Comparison of ENCODE assay signal across 2 cellular contexts in the genomic region with DNA sequence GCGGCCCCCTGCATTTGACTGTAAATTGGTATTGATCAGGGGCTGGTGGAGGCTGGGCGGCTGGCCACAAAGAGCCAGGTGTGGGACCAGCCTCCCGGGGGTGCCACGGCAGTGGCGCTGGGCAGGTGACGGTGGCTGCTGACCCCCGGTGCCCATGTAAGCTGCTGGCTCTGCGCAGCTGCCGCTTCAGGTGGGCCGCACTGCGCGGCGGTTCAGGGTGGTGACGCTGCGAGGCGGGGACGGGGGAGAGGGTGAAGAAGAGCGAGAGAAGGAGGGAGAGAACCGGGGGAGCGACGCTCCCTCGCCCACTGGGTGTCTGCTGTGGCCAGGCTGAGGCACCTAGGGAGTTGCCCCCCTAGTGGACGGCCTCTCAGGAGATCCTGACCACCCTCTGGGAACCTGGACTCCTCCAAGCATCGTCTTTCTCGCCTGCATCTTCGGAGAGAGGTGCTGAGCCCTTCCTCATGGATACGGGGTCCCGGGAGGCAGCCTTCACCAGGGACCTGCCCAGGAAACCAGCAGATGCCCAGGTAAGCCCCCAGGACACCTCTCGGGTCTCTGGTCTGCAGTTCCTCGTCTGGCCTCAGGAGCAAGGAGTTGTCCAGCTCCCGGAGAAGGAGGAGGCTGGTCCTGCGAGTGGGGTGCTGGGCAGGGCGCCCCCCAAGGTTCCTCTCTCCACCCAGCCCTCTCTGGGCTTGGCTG.
A peak's percentile ranks its signal among the peaks of the same experiment; 100 is the strongest.
TF ChIP-seq lines count a peak whose summit lies in the region.

No MANE protein-coding gene starts in this region.

TF ChIP-seq in K562, 482 proteins besides CTCF, POLR2A, EP300 and RAD21:
- TF ChIP-seq IFI16 (CRISPR knock-in tag; IDR thresholded peaks at IDR 0.05) (no peak), CBFB (CRISPR knock-in tag; IDR thresholded peaks at IDR 0.05) (0 out of 2 replicates have a peak, but pooled peaks have one; percentile 21)

TF ChIP-seq in GM23338, 12 proteins besides CTCF, POLR2A, EP300 and RAD21:
- TF ChIP-seq EZH2phosphoT487 (IDR thresholded peaks at IDR 0.05; ENCODE audit: unreplicated experiment), result no peak
- no peak for TF ChIP-seq POLR2AphosphoS5 (IDR thresholded peaks at IDR 0.05; ENCODE audit: low read depth)
- TF ChIP-seq NANOG (IDR thresholded peaks at IDR 0.05; ENCODE audit: borderline replicate concordance), result no peak
- no peak for TF ChIP-seq JUNB (IDR thresholded peaks at IDR 0.05; ENCODE audit: unreplicated experiment)
- TF ChIP-seq, protein P1, sequence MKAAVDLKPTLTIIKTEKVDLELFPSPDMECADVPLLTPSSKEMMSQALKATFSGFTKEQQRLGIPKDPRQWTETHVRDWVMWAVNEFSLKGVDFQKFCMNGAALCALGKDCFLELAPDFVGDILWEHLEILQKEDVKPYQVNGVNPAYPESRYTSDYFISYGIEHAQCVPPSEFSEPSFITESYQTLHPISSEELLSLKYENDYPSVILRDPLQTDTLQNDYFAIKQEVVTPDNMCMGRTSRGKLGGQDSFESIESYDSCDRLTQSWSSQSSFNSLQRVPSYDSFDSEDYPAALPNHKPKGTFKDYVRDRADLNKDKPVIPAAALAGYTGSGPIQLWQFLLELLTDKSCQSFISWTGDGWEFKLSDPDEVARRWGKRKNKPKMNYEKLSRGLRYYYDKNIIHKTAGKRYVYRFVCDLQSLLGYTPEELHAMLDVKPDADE (IDR thresholded peaks at IDR 0.05), result no peak
- TF ChIP-seq REST (IDR thresholded peaks at IDR 0.05; ENCODE audit: unreplicated experiment), result no peak
- TF ChIP-seq, protein P2, sequence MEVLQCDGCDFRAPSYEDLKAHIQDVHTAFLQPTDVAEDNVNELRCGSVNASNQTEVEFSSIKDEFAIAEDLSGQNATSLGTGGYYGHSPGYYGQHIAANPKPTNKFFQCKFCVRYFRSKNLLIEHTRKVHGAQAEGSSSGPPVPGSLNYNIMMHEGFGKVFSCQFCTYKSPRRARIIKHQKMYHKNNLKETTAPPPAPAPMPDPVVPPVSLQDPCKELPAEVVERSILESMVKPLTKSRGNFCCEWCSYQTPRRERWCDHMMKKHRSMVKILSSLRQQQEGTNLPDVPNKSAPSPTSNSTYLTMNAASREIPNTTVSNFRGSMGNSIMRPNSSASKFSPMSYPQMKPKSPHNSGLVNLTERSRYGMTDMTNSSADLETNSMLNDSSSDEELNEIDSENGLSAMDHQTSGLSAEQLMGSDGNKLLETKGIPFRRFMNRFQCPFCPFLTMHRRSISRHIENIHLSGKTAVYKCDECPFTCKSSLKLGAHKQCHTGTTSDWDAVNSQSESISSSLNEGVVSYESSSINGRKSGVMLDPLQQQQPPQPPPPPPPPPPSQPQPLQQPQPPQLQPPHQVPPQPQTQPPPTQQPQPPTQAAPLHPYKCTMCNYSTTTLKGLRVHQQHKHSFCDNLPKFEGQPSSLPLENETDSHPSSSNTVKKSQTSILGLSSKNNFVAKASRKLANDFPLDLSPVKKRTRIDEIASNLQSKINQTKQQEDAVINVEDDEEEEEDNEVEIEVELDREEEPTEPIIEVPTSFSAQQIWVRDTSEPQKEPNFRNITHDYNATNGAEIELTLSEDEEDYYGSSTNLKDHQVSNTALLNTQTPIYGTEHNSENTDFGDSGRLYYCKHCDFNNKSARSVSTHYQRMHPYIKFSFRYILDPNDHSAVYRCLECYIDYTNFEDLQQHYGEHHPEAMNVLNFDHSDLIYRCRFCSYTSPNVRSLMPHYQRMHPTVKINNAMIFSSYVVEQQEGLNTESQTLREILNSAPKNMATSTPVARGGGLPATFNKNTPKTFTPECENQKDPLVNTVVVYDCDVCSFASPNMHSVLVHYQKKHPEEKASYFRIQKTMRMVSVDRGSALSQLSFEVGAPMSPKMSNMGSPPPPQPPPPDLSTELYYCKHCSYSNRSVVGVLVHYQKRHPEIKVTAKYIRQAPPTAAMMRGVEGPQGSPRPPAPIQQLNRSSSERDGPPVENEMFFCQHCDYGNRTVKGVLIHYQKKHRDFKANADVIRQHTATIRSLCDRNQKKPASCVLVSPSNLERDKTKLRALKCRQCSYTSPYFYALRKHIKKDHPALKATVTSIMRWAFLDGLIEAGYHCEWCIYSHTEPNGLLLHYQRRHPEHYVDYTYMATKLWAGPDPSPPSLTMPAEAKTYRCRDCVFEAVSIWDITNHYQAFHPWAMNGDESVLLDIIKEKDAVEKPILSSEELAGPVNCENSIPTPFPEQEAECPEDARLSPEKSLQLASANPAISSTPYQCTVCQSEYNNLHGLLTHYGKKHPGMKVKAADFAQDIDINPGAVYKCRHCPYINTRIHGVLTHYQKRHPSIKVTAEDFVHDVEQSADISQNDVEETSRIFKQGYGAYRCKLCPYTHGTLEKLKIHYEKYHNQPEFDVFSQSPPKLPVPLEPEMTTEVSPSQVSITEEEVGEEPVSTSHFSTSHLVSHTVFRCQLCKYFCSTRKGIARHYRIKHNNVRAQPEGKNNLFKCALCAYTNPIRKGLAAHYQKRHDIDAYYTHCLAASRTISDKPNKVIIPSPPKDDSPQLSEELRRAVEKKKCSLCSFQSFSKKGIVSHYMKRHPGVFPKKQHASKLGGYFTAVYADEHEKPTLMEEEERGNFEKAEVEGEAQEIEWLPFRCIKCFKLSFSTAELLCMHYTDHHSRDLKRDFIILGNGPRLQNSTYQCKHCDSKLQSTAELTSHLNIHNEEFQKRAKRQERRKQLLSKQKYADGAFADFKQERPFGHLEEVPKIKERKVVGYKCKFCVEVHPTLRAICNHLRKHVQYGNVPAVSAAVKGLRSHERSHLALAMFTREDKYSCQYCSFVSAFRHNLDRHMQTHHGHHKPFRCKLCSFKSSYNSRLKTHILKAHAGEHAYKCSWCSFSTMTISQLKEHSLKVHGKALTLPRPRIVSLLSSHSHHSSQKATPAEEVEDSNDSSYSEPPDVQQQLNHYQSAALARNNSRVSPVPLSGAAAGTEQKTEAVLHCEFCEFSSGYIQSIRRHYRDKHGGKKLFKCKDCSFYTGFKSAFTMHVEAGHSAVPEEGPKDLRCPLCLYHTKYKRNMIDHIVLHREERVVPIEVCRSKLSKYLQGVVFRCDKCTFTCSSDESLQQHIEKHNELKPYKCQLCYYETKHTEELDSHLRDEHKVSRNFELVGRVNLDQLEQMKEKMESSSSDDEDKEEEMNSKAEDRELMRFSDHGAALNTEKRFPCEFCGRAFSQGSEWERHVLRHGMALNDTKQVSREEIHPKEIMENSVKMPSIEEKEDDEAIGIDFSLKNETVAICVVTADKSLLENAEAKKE (CRISPR knock-in tag; IDR thresholded peaks at IDR 0.05), result no peak
- no peak for TF ChIP-seq STAT1 (IDR thresholded peaks at IDR 0.05; ENCODE audit: unreplicated experiment)
- no peak for TF ChIP-seq EZH2 (IDR thresholded peaks at IDR 0.05; ENCODE audit: low read depth, unreplicated experiment)
- no peak for TF ChIP-seq ZNF114 (CRISPR knock-in tag; IDR thresholded peaks at IDR 0.05)
- no peak for TF ChIP-seq CREB1 (CRISPR knock-in tag; IDR thresholded peaks at IDR 0.05; ENCODE audit: low read depth)
- no peak for TF ChIP-seq ZNF331 (CRISPR knock-in tag; IDR thresholded peaks at IDR 0.05; ENCODE audit: low read depth)
